ENCODE assay signal across 22 cellular contexts in genomic region chr18:58934356-58934755, GRCh38.
DNase-seq lines count a peak whose midpoint lies in the region; ATAC-seq, FAIRE-seq and TF ChIP-seq lines count a peak whose summit lies in the region.
"Had no signal": no experiment of that assay in that cellular context is flagged by ENCODE, and none has a peak within 500 bp of the region (broad histone marks: within the 10 kb centered on the region; RNA-seq: fewer than 3 reads in every experiment).

No MANE protein-coding gene starts in this region.

- no peaks in the 10 kb centered on the region for H3K4me1 ChIP-seq in HepG2 (ENCODE audit: insufficient read depth, low read length)
- H3K4me1 ChIP-seq in right lobe of liver: no peaks in the 10 kb centered on the region
- H3K4me1 ChIP-seq in OCI-LY3 (ENCODE audit: low read length): peaks cover 71% of the 10 kb centered on the region
- H3K4me1 ChIP-seq in kidney (ENCODE audit: control insufficient read depth in 1 of 2, insufficient read depth in 1 of 2, low read depth in 1 of 2, low read length in 2 of 2): peaks cover 0 to 3% of the 10 kb centered on the region in 2 donors
- H3K4me1 ChIP-seq: Peyer's patch had no signal

- POLR2A ChIA-PET in HepG2 (lab: Yijun Ruan, JAX): no interaction called here
- POLR2A ChIA-PET in HEK293T (lab: Yijun Ruan, JAX): no interaction called here

- no peak; the same call in 1 of the 2 replicates for TF ChIP-seq CTCF in HepG2 (CRISPR knock-in tag; IDR thresholded peaks at IDR 0.05)
- TF ChIP-seq CTCF in right lobe of liver (IDR thresholded peaks at IDR 0.05): no peak
- TF ChIP-seq CTCF in OCI-LY3 (IDR thresholded peaks at IDR 0.05; ENCODE audit: low read depth, low read length): peak; percentile 41
- no peak for TF ChIP-seq CTCF in endothelial cell (IDR thresholded peaks at IDR 0.05; ENCODE audit: unreplicated experiment)
- no peak for TF ChIP-seq CTCF in kidney (IDR thresholded peaks at IDR 0.05; ENCODE audit: borderline replicate concordance, extremely low read depth, insufficient read depth)

- H3K4me1 Mint-ChIP-seq in endothelial cell (ENCODE audit: unreplicated experiment): peaks cover 5% of the 10 kb centered on the region

- H4K20me1 ChIP-seq in HepG2 (ENCODE audit: insufficient read depth, low read length) (no peaks in the 10 kb centered on the region), OCI-LY3 (ENCODE audit: insufficient read depth, low read length) (no peaks in the 10 kb centered on the region)
- H4K20me1 ChIP-seq: BLaER1 treated with 17β-estradiol and CSF1 and Interleukin-3, amounts not matched to agents 10 nM and 100 nM had no signal

- H3K36me3 Mint-ChIP-seq in endothelial cell (ENCODE audit: low read depth, unreplicated experiment): peaks cover 40% of the 10 kb centered on the region
- H3K36me3 Mint-ChIP-seq: CD8-positive, alpha-beta T cell had no signal

- CTCF ChIA-PET in HepG2 (lab: Yijun Ruan, JAX; ENCODE audit: low intra/inter-chr PET ratio, low total read pairs) (no interaction called here), HEK293T (lab: Yijun Ruan, JAX) (no interaction called here)

- FAIRE-seq in HepG2 (lab: Jason Lieb, UNC) (no peak), kidney (lab: Jason Lieb, UNC) (no peak)
- FAIRE-seq: A549, GM19239, H1 had no signal

- H3K4me2 ChIP-seq in HepG2 (ENCODE audit: low read depth, low read length) (no peak overlapping the region), OCI-LY3 (ENCODE audit: low read length) (peak overlapping the region; percentile 58)
- H3K4me2 ChIP-seq: A549; BLaER1 treated with 17β-estradiol and CSF1 and Interleukin-3, amounts not matched to agents 10 nM and 100 nM had no signal

- peaks cover 4% of the 10 kb centered on the region for H3K27me3 Mint-ChIP-seq in endothelial cell (ENCODE audit: unreplicated experiment)

- intact Hi-C loops in HepG2 (cut with micrococcal nuclease; ENCODE audit: unreplicated experiment): no loop called here
- intact Hi-C loops in right lobe of liver (cut with DNase I): no loop called here
- intact Hi-C loops in kidney (cut with DNase I): no loop called here

- no peak for DNase-seq in HepG2 (ENCODE audit: low spot score)
- no peak for DNase-seq in right lobe of liver
- DNase-seq in endothelial cell (ENCODE audit: low spot score): no peak
- DNase-seq in Kasumi-1 (lab: John Stamatoyannopoulos, UW): no peak
- DNase-seq in HEK293T (ENCODE audit: extremely low spot score): no peak
- no peak for DNase-seq in islet precursor cell
- DNase-seq in kidney: no peak
- DNase-seq: CD8-positive, alpha-beta T cell; GDM1; Karpas-422; MG63; NCI-H1048; NCI-H1436; NCI-H226; NCI-H526; Peyer's patch; Right ventricle myocardium superior had no signal

- no peaks in the 10 kb centered on the region for H3K9me3 Mint-ChIP-seq in endothelial cell (ENCODE audit: unreplicated experiment)
- H3K9me3 Mint-ChIP-seq: CD8-positive, alpha-beta T cell had no signal

- H3K79me2 ChIP-seq in HepG2 (ENCODE audit: insufficient read depth, low read length): no peaks in the 10 kb centered on the region
- H3K79me2 ChIP-seq in OCI-LY3 (ENCODE audit: low read length): peaks cover 48% of the 10 kb centered on the region

- TF ChIP-seq POLR2A in HepG2 (IDR thresholded peaks at IDR 0.05; ENCODE audit: insufficient read depth in 1 of 2, low read depth in 2 of 2, low read length in 2 of 2): no peak
- no peak for TF ChIP-seq POLR2A in right lobe of liver (IDR thresholded peaks at IDR 0.05)

- H3K4me3 ChIP-seq in HepG2 (replicated peaks in 1 of 3; ENCODE audit: insufficient read depth in 1 of 3, low read depth in 2 of 3, low read length in 3 of 3): no peak overlapping the region
- no peak overlapping the region for H3K4me3 ChIP-seq in right lobe of liver
- peak overlapping the region; percentile 7; the same call in 1 of the 2 replicates for H3K4me3 ChIP-seq in OCI-LY3 (ENCODE audit: low read length)
- H3K4me3 ChIP-seq in kidney (ENCODE audit: low read length in 2 of 2): no peak overlapping the region
- H3K4me3 ChIP-seq: A549; BLaER1 treated with 17β-estradiol and CSF1 and Interleukin-3, amounts not matched to agents 10 nM and 100 nM; MG63; Peyer's patch had no signal

- no peak overlapping the region for H3K9ac ChIP-seq in HepG2 (ENCODE audit: insufficient read depth, low read depth, low read length)
- peak overlapping the region; percentile 15; the same call in 1 of the 2 replicates for H3K9ac ChIP-seq in OCI-LY3 (ENCODE audit: low read length)
- H3K9ac ChIP-seq in kidney (ENCODE audit: low read length in 2 of 2): no peak overlapping the region
- H3K9ac ChIP-seq: BLaER1 treated with 17β-estradiol and CSF1 and Interleukin-3, amounts not matched to agents 10 nM and 100 nM had no signal

- no TSS peak for BruUV-seq in HepG2 (replicated peaks; lab: Mats Ljungman, UMichigan)

- TF ChIP-seq EP300 in HepG2 (IDR thresholded peaks at IDR 0.05; ENCODE audit: low read depth in 2 of 2, low read length in 2 of 2) (no peak), HepG2 (CRISPR knock-in tag; IDR thresholded peaks at IDR 0.05; ENCODE audit: borderline replicate concordance) (no peak)

- H2AFZ ChIP-seq in HepG2 (ENCODE audit: low read length) (no peak overlapping the region), OCI-LY3 (ENCODE audit: low read depth, low read length) (no peak overlapping the region)

- H3K36me3 ChIP-seq in HepG2 (replicated peaks in 1 of 2; ENCODE audit: control insufficient read depth in 1 of 2, insufficient read depth in 2 of 2, low read length in 2 of 2) (no peaks in the 10 kb centered on the region), right lobe of liver (no peaks in the 10 kb centered on the region), OCI-LY3 (replicated peaks; ENCODE audit: low read depth, low read length) (peaks cover 52% of the 10 kb centered on the region), kidney (ENCODE audit: control insufficient read depth in 1 of 2, insufficient read depth in 2 of 2, low read length in 2 of 2) (peaks cover 2 to 5% of the 10 kb centered on the region in 2 donors)
- H3K36me3 ChIP-seq: BLaER1 treated with 17β-estradiol and CSF1 and Interleukin-3, amounts not matched to agents 10 nM and 100 nM; Peyer's patch had no signal

- in situ Hi-C loops in HepG2 (cut with HindIII; ENCODE audit: extremely low pct_ligation_motif_present, low pct_unique_long_range_greater_than_20kb): no loop called here

- H3K27me3 ChIP-seq in HepG2 (ENCODE audit: control insufficient read depth in 1 of 2, insufficient read depth in 2 of 2, low read length in 2 of 2): peaks cover 0 to 7% of the 10 kb centered on the region in 2 experiments; a peak in 2 of 5 replicates
- H3K27me3 ChIP-seq in right lobe of liver: no peaks in the 10 kb centered on the region
- H3K27me3 ChIP-seq in OCI-LY3 (ENCODE audit: low read depth, low read length): no peaks in the 10 kb centered on the region
- H3K27me3 ChIP-seq: BLaER1 treated with 17β-estradiol and CSF1 and Interleukin-3, amounts not matched to agents 10 nM and 100 nM; MG63; Peyer's patch had no signal

- peak overlapping the region; percentile 39 for H3K27ac Mint-ChIP-seq in endothelial cell (ENCODE audit: unreplicated experiment)
- H3K27ac Mint-ChIP-seq: CD8-positive, alpha-beta T cell had no signal

- H3K4me3 Mint-ChIP-seq in endothelial cell (ENCODE audit: unreplicated experiment): no peak overlapping the region
- H3K4me3 Mint-ChIP-seq: CD8-positive, alpha-beta T cell had no signal

- no peak overlapping the region for H3K27ac ChIP-seq in HepG2 (ENCODE audit: extremely low read length, insufficient read depth, low read length)
- H3K27ac ChIP-seq in right lobe of liver: no peak overlapping the region
- H3K27ac ChIP-seq in OCI-LY3 (ENCODE audit: low read length): peak overlapping the region; percentile 50
- H3K27ac ChIP-seq in kidney (ENCODE audit: low read depth in 2 of 2, low read length in 2 of 2): no peak overlapping the region
- H3K27ac ChIP-seq: A549; BLaER1 treated with 17β-estradiol and CSF1 and Interleukin-3, amounts not matched to agents 10 nM and 100 nM; Peyer's patch had no signal

- ATAC-seq in HepG2 (peak; percentile 48; the same call in 2 of the 3 replicates), right lobe of liver (no peak)
- ATAC-seq: CD8-positive, alpha-beta T cell had no signal

- H3K9me3 ChIP-seq in HepG2 (ENCODE audit: low read length): no peaks in the 10 kb centered on the region
- no peaks in the 10 kb centered on the region for H3K9me3 ChIP-seq in right lobe of liver
- H3K9me3 ChIP-seq in OCI-LY3 (ENCODE audit: insufficient read depth, low read length): peaks cover 2% of the 10 kb centered on the region
- H3K9me3 ChIP-seq in kidney (ENCODE audit: control insufficient read depth in 1 of 2, low read length in 2 of 2): no peaks in the 10 kb centered on the region
- H3K9me3 ChIP-seq: A549, MG63, Peyer's patch had no signal

- TF ChIP-seq RAD21 in HepG2 (CRISPR knock-in tag; IDR thresholded peaks at IDR 0.05): no peak

- WGBS in HepG2 (ENCODE audit: low lambda C conversion rate): 20% methylated on average over 9 of the region's 9 CpGs
- WGBS in right lobe of liver (ENCODE audit: insufficient coverage, low coverage, low lambda C conversion rate, missing lambda C conversion rate): 70% methylated on average over 3 of the region's 9 CpGs

TF ChIP-seq in HepG2, 621 proteins besides CTCF, POLR2A, EP300 and RAD21 (continues in another document):
- TF ChIP-seq CREB1 (IDR thresholded peaks at IDR 0.05) (peak; percentile 20; the same call in 1 of the 2 replicates), CREB1 (CRISPR knock-in tag; IDR thresholded peaks at IDR 0.05) (no peak)

TF ChIP-seq in HEK293T, 16 proteins besides CTCF, POLR2A, EP300 and RAD21 (continues in another document):
- TF ChIP-seq SP1 (IDR thresholded peaks at IDR 0.05) (no peak), CTBP1 (IDR thresholded peaks at IDR 0.05; ENCODE audit: borderline replicate concordance) (no peak), PKNOX1 (IDR thresholded peaks at IDR 0.05) (no peak), ELF4 (IDR thresholded peaks at IDR 0.05) (no peak), FOXK2 (IDR thresholded peaks at IDR 0.05) (no peak), HDGF (IDR thresholded peaks at IDR 0.05; ENCODE audit: borderline replicate concordance) (no peak), FOXA1 (IDR thresholded peaks at IDR 0.05) (no peak), TARDBP (IDR thresholded peaks at IDR 0.05) (no peak), FOXM1 (IDR thresholded peaks at IDR 0.05; ENCODE audit: borderline replicate concordance) (no peak), BHLHE40 (IDR thresholded peaks at IDR 0.05; ENCODE audit: borderline replicate concordance) (no peak), ZNF384 (IDR thresholded peaks at IDR 0.05) (no peak), L3MBTL2 (conservative IDR thresholded peaks at IDR 0.05) (no peak), ARNT (IDR thresholded peaks at IDR 0.05) (no peak), NFRKB (IDR thresholded peaks at IDR 0.05) (no peak)
